In genomic region chr2:5725794-5726463, GRCh38 we compare ENCODE assay signal across 10 cellular contexts. TPM values are rescaled to one million over a fixed set of nuclear protein-coding genes. Genes with fewer than 3 reads are reported as not detected.
DNase-seq lines count a peak whose midpoint lies in the region; ATAC-seq and TF ChIP-seq lines count a peak whose summit lies in the region.
"Had no signal": no experiment of that assay in that cellular context is flagged by ENCODE, and none has a peak within 500 bp of the region (broad histone marks: within the 10 kb centered on the region; RNA-seq: fewer than 3 reads in every experiment).

No MANE protein-coding gene starts in this region.

- peaks cover 10% of the 10 kb centered on the region for H3K27me3 Mint-ChIP-seq in activated naive CD8-positive, alpha-beta T cell
- peaks cover 7 to 34% (median 13%) of the 10 kb centered on the region in 5 donors for H3K27me3 Mint-ChIP-seq in naive thymus-derived CD4-positive, alpha-beta T cell

- H3K4me3 Mint-ChIP-seq in activated naive CD8-positive, alpha-beta T cell = peak overlapping the region; percentile 40
- H3K4me3 Mint-ChIP-seq in naive thymus-derived CD4-positive, alpha-beta T cell = peak overlapping the region in 7 of 10 donors; percentile 9 to 47 (median 22)

- intact Hi-C loops in left ventricle myocardium superior (cut with micrococcal nuclease) = no loop called here
- intact Hi-C loops in naive thymus-derived CD4-positive, alpha-beta T cell (cut with micrococcal nuclease) = no loop called here
- intact Hi-C loops in thyroid gland (cut with DNase I) = no loop called here
- intact Hi-C loops in sigmoid colon (cut with DNase I) = no loop called here

- WGBS in thyroid gland, 2 donors = 6 to 9% methylated on average over 21 to 23 of the region's 23 CpGs
- 26 to 39% methylated on average over 23 of the region's 23 CpGs for WGBS in sigmoid colon, 2 donors

- POLR2A ChIA-PET in naive thymus-derived CD4-positive, alpha-beta T cell (lab: Charles Lee) = no interaction called here

- H3K9me3 Mint-ChIP-seq in activated naive CD8-positive, alpha-beta T cell (ENCODE audit: low read depth) = peaks cover 3% of the 10 kb centered on the region
- H3K9me3 Mint-ChIP-seq in naive thymus-derived CD4-positive, alpha-beta T cell = peaks cover 0 to 2% (median 0%) of the 10 kb centered on the region in 11 donors

- ATAC-seq in left ventricle myocardium superior = peak; percentile 23
- ATAC-seq in naive thymus-derived CD4-positive, alpha-beta T cell = no peak
- no peak for ATAC-seq in HG03025 (IDR thresholded peaks at IDR 0.05; ENCODE audit: low FRiP score, unreplicated experiment)

- no peaks in the 10 kb centered on the region for H3K4me1 ChIP-seq in naive thymus-derived CD4-positive, alpha-beta T cell (ENCODE audit: control insufficient read depth in 2 of 2, insufficient read depth in 2 of 2, low read length in 2 of 2)
- H3K4me1 ChIP-seq in thyroid gland (peaks cover 0 to 6% of the 10 kb centered on the region in 2 donors), sigmoid colon (no peaks in the 10 kb centered on the region)

- H3K27ac Mint-ChIP-seq in activated naive CD8-positive, alpha-beta T cell = no peak overlapping the region
- H3K27ac Mint-ChIP-seq in naive thymus-derived CD4-positive, alpha-beta T cell = no peak overlapping the region

- CTCF ChIA-PET in naive thymus-derived CD4-positive, alpha-beta T cell (lab: Charles Lee) = no interaction called here

- no peaks in the 10 kb centered on the region for H3K27me3 ChIP-seq in naive thymus-derived CD4-positive, alpha-beta T cell (ENCODE audit: control insufficient read depth in 2 of 2, insufficient read depth in 2 of 2, low read length in 2 of 2)
- H3K27me3 ChIP-seq in thyroid gland = no peaks in the 10 kb centered on the region
- no peaks in the 10 kb centered on the region for H3K27me3 ChIP-seq in sigmoid colon

- H3K4me1 Mint-ChIP-seq in activated naive CD8-positive, alpha-beta T cell (ENCODE audit: low read depth) = peaks cover 4% of the 10 kb centered on the region
- peaks cover 0 to 5% (median 0%) of the 10 kb centered on the region in 7 donors for H3K4me1 Mint-ChIP-seq in naive thymus-derived CD4-positive, alpha-beta T cell

- H3K36me3 Mint-ChIP-seq in activated naive CD8-positive, alpha-beta T cell = no peaks in the 10 kb centered on the region
- H3K36me3 Mint-ChIP-seq in naive thymus-derived CD4-positive, alpha-beta T cell = no peaks in the 10 kb centered on the region

- H3K36me3 ChIP-seq in naive thymus-derived CD4-positive, alpha-beta T cell (ENCODE audit: control insufficient read depth in 2 of 3, insufficient read depth in 3 of 3, low read length in 3 of 3) = no peaks in the 10 kb centered on the region
- no peaks in the 10 kb centered on the region for H3K36me3 ChIP-seq in thyroid gland
- H3K36me3 ChIP-seq in sigmoid colon = no peaks in the 10 kb centered on the region
- H3K36me3 ChIP-seq: WERI-Rb-1 had no signal

- DNase-seq in left ventricle myocardium superior = no peak
- no peak for DNase-seq in naive thymus-derived CD4-positive, alpha-beta T cell
- peak; percentile 19 to 33 for DNase-seq in thyroid gland
- DNase-seq in sigmoid colon = no peak
- no peak for DNase-seq in D341Med (ENCODE audit: low spot score)
- DNase-seq: activated naive CD4-positive, alpha-beta T cell treated with Interleukin-2 at 50 U/mL for 16 hours; NCI-H1930; WERI-Rb-1 had no signal

- no peaks in the 10 kb centered on the region for H3K9me3 ChIP-seq in naive thymus-derived CD4-positive, alpha-beta T cell (ENCODE audit: control insufficient read depth in 2 of 3, low read length in 3 of 3)
- H3K9me3 ChIP-seq in thyroid gland (no peaks in the 10 kb centered on the region), sigmoid colon (no peaks in the 10 kb centered on the region)

- no peak overlapping the region for H3K4me3 ChIP-seq in naive thymus-derived CD4-positive, alpha-beta T cell (ENCODE audit: low read length)
- H3K4me3 ChIP-seq in thyroid gland (replicated peaks in 1 of 3) = no peak overlapping the region
- H3K4me3 ChIP-seq in sigmoid colon = peak overlapping the region in 2 of 4 donors; percentile 22 to 23

- no peak for TF ChIP-seq CTCF in thyroid gland (IDR thresholded peaks at IDR 0.05)
- no peak for TF ChIP-seq CTCF in sigmoid colon (IDR thresholded peaks at IDR 0.05)

- H3K27ac ChIP-seq in naive thymus-derived CD4-positive, alpha-beta T cell (ENCODE audit: low read depth, low read length) = no peak overlapping the region
- H3K27ac ChIP-seq in thyroid gland (no peak overlapping the region), sigmoid colon (no peak overlapping the region)
- H3K27ac ChIP-seq: WERI-Rb-1 had no signal

- no peak for TF ChIP-seq EP300 in sigmoid colon (IDR thresholded peaks at IDR 0.05)

- no peak for TF ChIP-seq POLR2A in thyroid gland (IDR thresholded peaks at IDR 0.05)
- TF ChIP-seq POLR2A in sigmoid colon (IDR thresholded peaks at IDR 0.05) = no peak

RNA-seq across cellular contexts. Expression of gene SOX11, which starts 33.7 kb away (rescaled TPM):
- total RNA-seq in left ventricle myocardium superior = 0.10 TPM
- total RNA-seq in naive thymus-derived CD4-positive, alpha-beta T cell = not detected
- polyA plus RNA-seq in naive thymus-derived CD4-positive, alpha-beta T cell = not detected
- total RNA-seq in thyroid gland = not detected
- total RNA-seq in sigmoid colon = 1 to 10 TPM; 2.6 to 3.6 (median 2.9) TPM
- under 1 TPM in 2 of 3 donors, not detected in 1; under 0.01 to 0.12 TPM for polyA plus RNA-seq in sigmoid colon

Comparison
In these comparisons a context has a peak if more than half of its experiments do, and no peak if none do; other contexts are left out.
1. DNase-seq: peak in thyroid gland (2 of 2); none in left ventricle myocardium superior (single experiment), naive thymus-derived CD4-positive, alpha-beta T cell (0 of 9), sigmoid colon (single experiment) and D341Med (single experiment).